ENCODE assay signal across 20 cellular contexts in genomic region chr22:18082467-18082866, GRCh38. TPM values are rescaled to one million over a fixed set of nuclear protein-coding genes. Genes with fewer than 3 reads are reported as not detected.
A peak's percentile ranks its signal among the peaks of the same experiment; 100 is the strongest.
DNase-seq lines count a peak whose midpoint lies in the region; ATAC-seq and TF ChIP-seq lines count a peak whose summit lies in the region.
"Had no signal": no experiment of that assay in that cellular context is flagged by ENCODE, and none has a peak within 500 bp of the region (broad histone marks: within the 10 kb centered on the region; RNA-seq: fewer than 3 reads in every experiment).

No MANE protein-coding gene starts in this region.

- no peak overlapping the region for H3K27ac ChIP-seq in CD4-positive, alpha-beta T cell (ENCODE audit: low read depth, low read length)
- no peak overlapping the region for H3K27ac ChIP-seq in breast epithelium
- H3K27ac ChIP-seq: BLaER1 treated with 17β-estradiol and CSF1 and Interleukin-3, amounts not matched to agents 10 nM and 100 nM; SJCRH30 had no signal

- peaks cover 65% of the 10 kb centered on the region for H3K36me3 Mint-ChIP-seq in activated CD8-positive, alpha-beta T cell treated with anti-CD3 and anti-CD28 coated beads for 36 hours (ENCODE audit: low read depth)
- H3K36me3 Mint-ChIP-seq in activated CD8-positive, alpha-beta T cell treated with anti-CD3 and anti-CD28 coated beads, Interleukin-2, amount 10 ng/mL, durations not matched to agents 7 days and 5 days (ENCODE audit: low read depth): peaks cover 60% of the 10 kb centered on the region
- peaks cover 87% of the 10 kb centered on the region for H3K36me3 Mint-ChIP-seq in CD4-positive, alpha-beta T cell (ENCODE audit: low read depth)
- H3K36me3 Mint-ChIP-seq in activated T-helper 17 cell treated with anti-CD3 and anti-CD28 coated beads, Interleukin-2, amount 50 U/mL, for 72 hours (ENCODE audit: low read depth): peaks cover 93% of the 10 kb centered on the region
- peaks cover 15% of the 10 kb centered on the region for H3K36me3 Mint-ChIP-seq in neural crest cell (ENCODE audit: low read depth)

- intact Hi-C loops in activated CD8-positive, alpha-beta T cell treated with anti-CD3 and anti-CD28 coated beads for 36 hours (cut with micrococcal nuclease): no loop called here
- intact Hi-C loops in CD4-positive, alpha-beta T cell (cut with DNase I, micrococcal nuclease): no loop called here
- intact Hi-C loops in breast epithelium (cut with DNase I; ENCODE audit: low total_unique reads): no loop called here

- DNase-seq in activated CD8-positive, alpha-beta T cell treated with anti-CD3 and anti-CD28 coated beads for 36 hours: no peak
- no peak for DNase-seq in activated CD8-positive, alpha-beta T cell treated with anti-CD3 and anti-CD28 coated beads, Interleukin-2, amount 10 ng/mL, durations not matched to agents 7 days and 5 days
- no peak for DNase-seq in CD4-positive, alpha-beta T cell
- no peak for DNase-seq in neural crest cell (ENCODE audit: low read depth, low spot score)
- no peak for DNase-seq in breast epithelium (ENCODE audit: low spot score in 2 of 2)
- no peak for DNase-seq in KBM-7
- no peak for DNase-seq in OCI-M2 (lab: John Stamatoyannopoulos, UW; ENCODE audit: unreplicated experiment)
- DNase-seq: 8988T; CD8-positive, alpha-beta memory T cell; MM.1S; NCI-H1048; NCI-H1436; NCI-H1930; NCI-H226; NCI-H510A treated with DMSO at 0.1 percent for 48 hours; NCI-H774; NK-92 treated with Interleukin-12 subunit alpha and Interleukin-12 subunit beta, amount 100 ng/mL, for 24 hours; SJCRH30 had no signal

- no peaks in the 10 kb centered on the region for H3K36me3 ChIP-seq in breast epithelium

- no peaks in the 10 kb centered on the region for H3K27me3 ChIP-seq in CD4-positive, alpha-beta T cell (ENCODE audit: control insufficient read depth, insufficient read depth, low read length)
- H3K27me3 ChIP-seq in breast epithelium: no peaks in the 10 kb centered on the region
- H3K27me3 ChIP-seq: BLaER1 treated with 17β-estradiol and CSF1 and Interleukin-3, amounts not matched to agents 10 nM and 100 nM; SJCRH30 had no signal

- no peak for ATAC-seq in activated CD8-positive, alpha-beta T cell treated with anti-CD3 and anti-CD28 coated beads for 36 hours
- no peak for ATAC-seq in activated CD8-positive, alpha-beta T cell treated with anti-CD3 and anti-CD28 coated beads, Interleukin-2, amount 10 ng/mL, durations not matched to agents 7 days and 5 days
- ATAC-seq in CD4-positive, alpha-beta T cell (ENCODE audit: poor library complexity): no peak
- no peak for ATAC-seq in activated T-helper 17 cell treated with anti-CD3 and anti-CD28 coated beads, Interleukin-2, amount 50 U/mL, for 72 hours (replicated peaks)

- H3K9me3 ChIP-seq in CD4-positive, alpha-beta T cell (ENCODE audit: control insufficient read depth, low read length): no peaks in the 10 kb centered on the region
- no peaks in the 10 kb centered on the region for H3K9me3 ChIP-seq in breast epithelium
- H3K9me3 ChIP-seq: SJCRH30 had no signal

- H3K4me1 ChIP-seq in breast epithelium: peaks cover 0 to 9% of the 10 kb centered on the region in 2 donors

- peaks cover 46% of the 10 kb centered on the region for H3K4me1 Mint-ChIP-seq in activated CD8-positive, alpha-beta T cell treated with anti-CD3 and anti-CD28 coated beads for 36 hours (ENCODE audit: low read depth)
- peaks cover 37% of the 10 kb centered on the region for H3K4me1 Mint-ChIP-seq in activated CD8-positive, alpha-beta T cell treated with anti-CD3 and anti-CD28 coated beads, Interleukin-2, amount 10 ng/mL, durations not matched to agents 7 days and 5 days (ENCODE audit: low read depth)
- H3K4me1 Mint-ChIP-seq in CD4-positive, alpha-beta T cell (ENCODE audit: low read depth): peaks cover 50% of the 10 kb centered on the region
- H3K4me1 Mint-ChIP-seq in activated T-helper 17 cell treated with anti-CD3 and anti-CD28 coated beads, Interleukin-2, amount 50 U/mL, for 72 hours: peaks cover 31% of the 10 kb centered on the region
- H3K4me1 Mint-ChIP-seq in neural crest cell: peaks cover 9% of the 10 kb centered on the region

- no peaks in the 10 kb centered on the region for H3K27me3 Mint-ChIP-seq in activated CD8-positive, alpha-beta T cell treated with anti-CD3 and anti-CD28 coated beads for 36 hours
- H3K27me3 Mint-ChIP-seq in activated CD8-positive, alpha-beta T cell treated with anti-CD3 and anti-CD28 coated beads, Interleukin-2, amount 10 ng/mL, durations not matched to agents 7 days and 5 days (ENCODE audit: low read depth): no peaks in the 10 kb centered on the region
- no peaks in the 10 kb centered on the region for H3K27me3 Mint-ChIP-seq in CD4-positive, alpha-beta T cell
- no peaks in the 10 kb centered on the region for H3K27me3 Mint-ChIP-seq in activated T-helper 17 cell treated with anti-CD3 and anti-CD28 coated beads, Interleukin-2, amount 50 U/mL, for 72 hours
- no peaks in the 10 kb centered on the region for H3K27me3 Mint-ChIP-seq in neural crest cell (ENCODE audit: low read depth)
- H3K27me3 Mint-ChIP-seq: CD8-positive, alpha-beta memory T cell had no signal

- no peaks in the 10 kb centered on the region for H3K9me3 Mint-ChIP-seq in activated CD8-positive, alpha-beta T cell treated with anti-CD3 and anti-CD28 coated beads for 36 hours
- no peaks in the 10 kb centered on the region for H3K9me3 Mint-ChIP-seq in activated CD8-positive, alpha-beta T cell treated with anti-CD3 and anti-CD28 coated beads, Interleukin-2, amount 10 ng/mL, durations not matched to agents 7 days and 5 days (ENCODE audit: insufficient read depth)
- H3K9me3 Mint-ChIP-seq in CD4-positive, alpha-beta T cell: no peaks in the 10 kb centered on the region
- no peaks in the 10 kb centered on the region for H3K9me3 Mint-ChIP-seq in activated T-helper 17 cell treated with anti-CD3 and anti-CD28 coated beads, Interleukin-2, amount 50 U/mL, for 72 hours
- peaks cover 3% of the 10 kb centered on the region for H3K9me3 Mint-ChIP-seq in neural crest cell
- H3K9me3 Mint-ChIP-seq: CD8-positive, alpha-beta memory T cell had no signal

- no peak overlapping the region for H3K4me3 Mint-ChIP-seq in activated CD8-positive, alpha-beta T cell treated with anti-CD3 and anti-CD28 coated beads for 36 hours
- H3K4me3 Mint-ChIP-seq in activated CD8-positive, alpha-beta T cell treated with anti-CD3 and anti-CD28 coated beads, Interleukin-2, amount 10 ng/mL, durations not matched to agents 7 days and 5 days: no peak overlapping the region
- H3K4me3 Mint-ChIP-seq in CD4-positive, alpha-beta T cell: peak overlapping the region; percentile 17
- H3K4me3 Mint-ChIP-seq in activated T-helper 17 cell treated with anti-CD3 and anti-CD28 coated beads, Interleukin-2, amount 50 U/mL, for 72 hours: peak overlapping the region; percentile 93
- H3K4me3 Mint-ChIP-seq in neural crest cell: peak overlapping the region; percentile 41

- no peak overlapping the region for H3K4me3 ChIP-seq in breast epithelium
- H3K4me3 ChIP-seq: BLaER1 treated with 17β-estradiol and CSF1 and Interleukin-3, amounts not matched to agents 10 nM and 100 nM; SJCRH30 had no signal

- POLR2A ChIA-PET in activated CD8-positive, alpha-beta T cell treated with anti-CD3 and anti-CD28 coated beads for 36 hours (lab: Charles Lee): interaction anchor here (0.7 kb wide), 1 partner anchor 54 kb away, joined by 3 read pairs; no protein-coding TSS in a partner anchor
- POLR2A ChIA-PET in activated CD8-positive, alpha-beta T cell treated with anti-CD3 and anti-CD28 coated beads, Interleukin-2, amount 10 ng/mL, durations not matched to agents 7 days and 5 days (lab: Charles Lee): no interaction called here
- POLR2A ChIA-PET in CD4-positive, alpha-beta T cell (lab: Charles Lee): no interaction called here

- CTCF ChIA-PET in activated CD8-positive, alpha-beta T cell treated with anti-CD3 and anti-CD28 coated beads for 36 hours (lab: Charles Lee): interaction anchor here (1.3 kb wide), 1 partner anchor 69 kb away, joined by 3 read pairs; no protein-coding TSS in a partner anchor
- CTCF ChIA-PET in activated CD8-positive, alpha-beta T cell treated with anti-CD3 and anti-CD28 coated beads, Interleukin-2, amount 10 ng/mL, durations not matched to agents 7 days and 5 days (lab: Charles Lee): no interaction called here
- CTCF ChIA-PET in CD4-positive, alpha-beta T cell (lab: Charles Lee): no interaction called here

- TF ChIP-seq CTCF in activated CD8-positive, alpha-beta T cell treated with anti-CD3 and anti-CD28 coated beads for 36 hours (IDR thresholded peaks at IDR 0.05): no peak
- no peak for TF ChIP-seq CTCF in CD4-positive, alpha-beta T cell (IDR thresholded peaks at IDR 0.05)
- TF ChIP-seq CTCF in neural crest cell (conservative IDR thresholded peaks at IDR 0.05) (no peak), breast epithelium (IDR thresholded peaks at IDR 0.05) (no peak)

- in situ Hi-C loops in KBM-7 (cut with MboI; ENCODE audit: low pct_unique_long_range_greater_than_20kb, low sequenced_read_pairs): no loop called here

- no peak for TF ChIP-seq POLR2A in breast epithelium (IDR thresholded peaks at IDR 0.05)

- H3K27ac Mint-ChIP-seq in activated CD8-positive, alpha-beta T cell treated with anti-CD3 and anti-CD28 coated beads for 36 hours: peak overlapping the region; percentile 31
- no peak overlapping the region for H3K27ac Mint-ChIP-seq in activated CD8-positive, alpha-beta T cell treated with anti-CD3 and anti-CD28 coated beads, Interleukin-2, amount 10 ng/mL, durations not matched to agents 7 days and 5 days
- no peak overlapping the region for H3K27ac Mint-ChIP-seq in CD4-positive, alpha-beta T cell
- H3K27ac Mint-ChIP-seq in activated T-helper 17 cell treated with anti-CD3 and anti-CD28 coated beads, Interleukin-2, amount 50 U/mL, for 72 hours: no peak overlapping the region
- no peak overlapping the region for H3K27ac Mint-ChIP-seq in neural crest cell (ENCODE audit: unreplicated experiment)

RNA-seq across cellular contexts. Expression of gene PEX26, which starts 4.7 kb away (rescaled TPM):
- 10 to 100 TPM; 57.8 to 59.7 TPM for total RNA-seq in activated CD8-positive, alpha-beta T cell treated with anti-CD3 and anti-CD28 coated beads for 36 hours
- 10 to 100 TPM; 44.4 TPM for total RNA-seq in activated CD8-positive, alpha-beta T cell treated with anti-CD3 and anti-CD28 coated beads, Interleukin-2, amount 10 ng/mL, durations not matched to agents 7 days and 5 days
- total RNA-seq in CD4-positive, alpha-beta T cell: 10 to 100 TPM; 19.6 to 20.8 TPM
- total RNA-seq in activated T-helper 17 cell treated with anti-CD3 and anti-CD28 coated beads, Interleukin-2, amount 50 U/mL, for 72 hours: 10 to 100 TPM; 53.4 to 70.5 TPM
- total RNA-seq in neural crest cell (44.9 and 46.0 TPM in 2 replicates), breast epithelium (10 to 100 TPM; 18.7 to 22.2 (median 19.2) TPM)

RNA-seq across cellular contexts. Expression of gene TUBA8, which starts 28.1 kb away (rescaled TPM):
- total RNA-seq in activated CD8-positive, alpha-beta T cell treated with anti-CD3 and anti-CD28 coated beads for 36 hours: under 1 TPM; 0.56 to 0.85 TPM
- 1 to 10 TPM; 1.2 to 1.5 TPM for total RNA-seq in activated CD8-positive, alpha-beta T cell treated with anti-CD3 and anti-CD28 coated beads, Interleukin-2, amount 10 ng/mL, durations not matched to agents 7 days and 5 days
- total RNA-seq in CD4-positive, alpha-beta T cell: 1 to 10 TPM in 1 of 2 experiments, under 1 TPM in 1; 0.47 to 1.1 TPM
- total RNA-seq in activated T-helper 17 cell treated with anti-CD3 and anti-CD28 coated beads, Interleukin-2, amount 50 U/mL, for 72 hours: 1 to 10 TPM; 4.7 to 6.6 TPM
- 2.0 and 2.8 TPM in 2 replicates for total RNA-seq in neural crest cell
- total RNA-seq in breast epithelium: 10 to 100 TPM in 1 of 3 donors, 1 to 10 TPM in 2; 1.6 to 14.7 (median 2.9) TPM

RNA-seq across cellular contexts. Expression of gene MICAL3, which starts 58.1 kb away (rescaled TPM):
- total RNA-seq in activated CD8-positive, alpha-beta T cell treated with anti-CD3 and anti-CD28 coated beads for 36 hours: 10 to 100 TPM; 31.6 to 32.4 TPM
- total RNA-seq in activated CD8-positive, alpha-beta T cell treated with anti-CD3 and anti-CD28 coated beads, Interleukin-2, amount 10 ng/mL, durations not matched to agents 7 days and 5 days: 10 to 100 TPM; 26.4 to 29.7 TPM
- total RNA-seq in CD4-positive, alpha-beta T cell: 1 to 10 TPM; 9.4 to 9.9 TPM
- 10 to 100 TPM; 28.7 to 38.5 TPM for total RNA-seq in activated T-helper 17 cell treated with anti-CD3 and anti-CD28 coated beads, Interleukin-2, amount 50 U/mL, for 72 hours
- total RNA-seq in neural crest cell (84.5 and 87.1 TPM in 2 replicates), breast epithelium (10 to 100 TPM; 19.5 to 42.3 (median 34.8) TPM)

Comparison
In these comparisons a context has a peak if more than half of its experiments do, and no peak if none do; other contexts are left out.
1. H3K4me3 Mint-ChIP-seq: peak in CD4-positive, alpha-beta T cell (single experiment), activated T-helper 17 cell treated with anti-CD3 and anti-CD28 coated beads, Interleukin-2, amount 50 U/mL, for 72 hours (single experiment) and neural crest cell (single experiment); none in activated CD8-positive, alpha-beta T cell treated with anti-CD3 and anti-CD28 coated beads for 36 hours (single experiment) and activated CD8-positive, alpha-beta T cell treated with anti-CD3 and anti-CD28 coated beads, Interleukin-2, amount 10 ng/mL, durations not matched to agents 7 days and 5 days (single experiment).